Comparison of ENCODE assay signal across 8 cellular contexts in genomic region chr17:45144199-45145034, GRCh38. TPM values are rescaled to one million over a fixed set of nuclear protein-coding genes. Genes with fewer than 3 reads are reported as not detected.
DNase-seq lines count a peak whose midpoint lies in the region; ATAC-seq, FAIRE-seq and TF ChIP-seq lines count a peak whose summit lies in the region.

No MANE protein-coding gene starts in this region.

- H3K9me1 ChIP-seq in keratinocyte (ENCODE audit: control insufficient read depth, extremely low read depth, insufficient read depth, low read length), result no peaks in the 10 kb centered on the region

- H3K9ac ChIP-seq in keratinocyte (ENCODE audit: control insufficient read depth, extremely low read depth, insufficient read depth, low read length), result peak overlapping the region; percentile 79

- no peak for ATAC-seq in stimulated activated memory B cell treated with anti-CD40 and anti-IgM and Interleukin-4, amounts not matched to agents 10 μg/mL and 1 μg/mL and 100 μg/mL, for 72 hours
- no peak for ATAC-seq in HG03196 (IDR thresholded peaks at IDR 0.05; ENCODE audit: unreplicated experiment)

- no peaks in the 10 kb centered on the region for H3K36me3 ChIP-seq in keratinocyte (ENCODE audit: control insufficient read depth in 2 of 2, extremely low read depth in 1 of 2, insufficient read depth in 2 of 2, low read length in 2 of 2)

- FAIRE-seq in keratinocyte (lab: Jason Lieb, UNC), result no peak

- H3K36me3 Mint-ChIP-seq in HFFc6 (ENCODE audit: low read depth), result peaks cover 16% of the 10 kb centered on the region
- peaks cover 12% of the 10 kb centered on the region for H3K36me3 Mint-ChIP-seq in stimulated activated memory B cell treated with anti-CD40 and anti-IgM and Interleukin-4, amounts not matched to agents 10 μg/mL and 1 μg/mL and 100 μg/mL, for 72 hours

- dilution Hi-C loops in keratinocyte (cut with MboI; ENCODE audit: extremely low pct_ligation_motif_present, low sequenced_read_pairs), result no loop called here

- no peaks in the 10 kb centered on the region for H3K27me3 ChIP-seq in keratinocyte (ENCODE audit: control insufficient read depth, extremely low read depth, insufficient read depth, low read length)

- H3K27ac Mint-ChIP-seq in HFFc6, result peak overlapping the region; percentile 78
- peak overlapping the region; percentile 86 for H3K27ac Mint-ChIP-seq in stimulated activated memory B cell treated with anti-CD40 and anti-IgM and Interleukin-4, amounts not matched to agents 10 μg/mL and 1 μg/mL and 100 μg/mL, for 72 hours

- H3K4me3 Mint-ChIP-seq in HFFc6, result peak overlapping the region; percentile 66
- peak overlapping the region; percentile 88 for H3K4me3 Mint-ChIP-seq in stimulated activated memory B cell treated with anti-CD40 and anti-IgM and Interleukin-4, amounts not matched to agents 10 μg/mL and 1 μg/mL and 100 μg/mL, for 72 hours

- TF ChIP-seq CTCF in HFFc6 (IDR thresholded peaks at IDR 0.05) (no peak), keratinocyte (optimal IDR thresholded peaks at IDR 0.05 in 1 of 3, IDR thresholded peaks at IDR 0.05 in 1 of 3, conservative IDR thresholded peaks at IDR 0.05 in 1 of 3; ENCODE audit: extremely low read depth in 1 of 3, insufficient read depth in 2 of 3, low read length in 3 of 3) (no peak)

- no peaks in the 10 kb centered on the region for H4K20me1 ChIP-seq in keratinocyte (ENCODE audit: control insufficient read depth, extremely low read depth, insufficient read depth, low read length)

- H3K4me2 ChIP-seq in keratinocyte (ENCODE audit: control insufficient read depth, extremely low read depth, insufficient read depth, low read depth, low read length), result peak overlapping the region; percentile 87

- H3K4me1 ChIP-seq in keratinocyte (ENCODE audit: control insufficient read depth, extremely low read depth, insufficient read depth, low read length), result peaks cover 27% of the 10 kb centered on the region

- DNase-seq in HFFc6, result no peak
- peak; percentile 58 for DNase-seq in astrocyte of the hippocampus (ENCODE audit: low read depth, low spot score)
- DNase-seq in keratinocyte (ENCODE audit: low read depth, low spot score), result no peak
- DNase-seq in NCI-H526 treated with DMSO at 0.1 percent for 48 hours (lab: John Stamatoyannopoulos, UW), result no peak
- DNase-seq in cerebellar cortex (ENCODE audit: low spot score), result no peak
- no peak for DNase-seq in COR-L47 (lab: John Stamatoyannopoulos, UW)

- H3K9me3 Mint-ChIP-seq in HFFc6, result peaks cover 5% of the 10 kb centered on the region
- H3K9me3 Mint-ChIP-seq in stimulated activated memory B cell treated with anti-CD40 and anti-IgM and Interleukin-4, amounts not matched to agents 10 μg/mL and 1 μg/mL and 100 μg/mL, for 72 hours, result no peaks in the 10 kb centered on the region

- H3K27me3 Mint-ChIP-seq in HFFc6 (ENCODE audit: insufficient read depth), result peaks cover 18% of the 10 kb centered on the region
- H3K27me3 Mint-ChIP-seq in stimulated activated memory B cell treated with anti-CD40 and anti-IgM and Interleukin-4, amounts not matched to agents 10 μg/mL and 1 μg/mL and 100 μg/mL, for 72 hours, result no peaks in the 10 kb centered on the region

- H3K9me3 ChIP-seq in keratinocyte (ENCODE audit: control insufficient read depth, low read depth, low read length), result no peaks in the 10 kb centered on the region

- H3K79me2 ChIP-seq in keratinocyte (ENCODE audit: control insufficient read depth, insufficient read depth, low read length), result peaks cover 10% of the 10 kb centered on the region

- H3K27ac ChIP-seq in keratinocyte (ENCODE audit: control insufficient read depth, insufficient read depth, low read length), result peak overlapping the region; percentile 61

- peak overlapping the region; percentile 67 for H2AFZ ChIP-seq in keratinocyte (ENCODE audit: control insufficient read depth, low read length)

- H3K4me3 ChIP-seq in keratinocyte (ENCODE audit: control insufficient read depth in 2 of 3, extremely low read depth in 1 of 3, insufficient read depth in 2 of 3, low read depth in 1 of 3, low read length in 3 of 3), result peak overlapping the region in 2 of 3 experiments; percentile 58 to 60

- H3K4me1 Mint-ChIP-seq in HFFc6 (ENCODE audit: low read depth), result peaks cover 25% of the 10 kb centered on the region
- peaks cover 52% of the 10 kb centered on the region for H3K4me1 Mint-ChIP-seq in stimulated activated memory B cell treated with anti-CD40 and anti-IgM and Interleukin-4, amounts not matched to agents 10 μg/mL and 1 μg/mL and 100 μg/mL, for 72 hours

RNA-seq across cellular contexts. Expression of gene HEXIM1, which starts 3.9 kb away (rescaled TPM):
- 10 to 100 TPM; 31.8 to 42.0 (median 34.5) TPM for total RNA-seq in HFFc6 (2021; fragmentation: NEBNext Ultra II Directional; extraction: Animal tissue kit (Norgen Biotek cat#: 25700))
- polyA plus RNA-seq in keratinocyte, result 15.3 to 22.2 TPM (median 19.9 TPM) in 3 replicates
- polyA plus RNA-seq in keratinocyte (2011; ENCODE audit: low read depth), result 17.4 TPM
- 13.2 and 16.9 TPM in 2 replicates for polyA plus RNA-seq in keratinocyte (2011; cell fraction: cytosol; rRNA removed)
- 55.2 and 57.6 TPM in 2 replicates for polyA plus RNA-seq in keratinocyte (2011; cell fraction: nucleus; rRNA removed)
- polyA plus RNA-seq in keratinocyte (2012; ENCODE audit: low replicate concordance), result 20.4 and 40.9 TPM in 2 replicates
- polyA minus RNA-seq in keratinocyte, result 6.6 to 11.5 TPM (median 6.8 TPM) in 3 replicates
- polyA minus RNA-seq in keratinocyte (2011; cell fraction: cytosol; rRNA and poly(A)+ RNA removed), result 13.8 TPM
- 12.7 and 19.0 TPM in 2 replicates for polyA minus RNA-seq in keratinocyte (2011; cell fraction: nucleus; rRNA and poly(A)+ RNA removed)

RNA-seq across cellular contexts. Expression of gene ACBD4, which starts 8.9 kb away (rescaled TPM):
- total RNA-seq in HFFc6 (2021; fragmentation: NEBNext Ultra II Directional; extraction: Animal tissue kit (Norgen Biotek cat#: 25700)), result 1 to 10 TPM; 5.0 to 8.0 (median 6.5) TPM
- polyA plus RNA-seq in keratinocyte, result 2.6 to 4.4 TPM (median 2.8 TPM) in 3 replicates
- polyA plus RNA-seq in keratinocyte (2011; ENCODE audit: low read depth), result 4.6 TPM
- polyA plus RNA-seq in keratinocyte (2011; cell fraction: cytosol; rRNA removed), result 1.8 and 2.8 TPM in 2 replicates
- 7.9 and 11.8 TPM in 2 replicates for polyA plus RNA-seq in keratinocyte (2011; cell fraction: nucleus; rRNA removed)
- polyA plus RNA-seq in keratinocyte (2012; ENCODE audit: low replicate concordance), result 3.5 and 7.2 TPM in 2 replicates
- 1.3 to 3.9 TPM (median 3.9 TPM) in 3 replicates for polyA minus RNA-seq in keratinocyte
- 5.0 TPM for polyA minus RNA-seq in keratinocyte (2011; cell fraction: cytosol; rRNA and poly(A)+ RNA removed)
- 3.8 and 7.3 TPM in 2 replicates for polyA minus RNA-seq in keratinocyte (2011; cell fraction: nucleus; rRNA and poly(A)+ RNA removed)

RNA-seq across cellular contexts. Expression of gene PLCD3, which starts 12.1 kb away (rescaled TPM):
- 100 to 1,000 TPM in 1 of 6 experiments, 10 to 100 TPM in 5; 77.2 to 112 (median 83.8) TPM for total RNA-seq in HFFc6 (2021; fragmentation: NEBNext Ultra II Directional; extraction: Animal tissue kit (Norgen Biotek cat#: 25700))
- polyA plus RNA-seq in keratinocyte, result 53.3 to 86.4 TPM (median 75.7 TPM) in 3 replicates
- polyA plus RNA-seq in keratinocyte (2011; ENCODE audit: low read depth), result 27.6 TPM
- 44.0 and 93.3 TPM in 2 replicates for polyA plus RNA-seq in keratinocyte (2011; cell fraction: cytosol; rRNA removed)
- polyA plus RNA-seq in keratinocyte (2011; cell fraction: nucleus; rRNA removed), result 46.4 and 64.5 TPM in 2 replicates
- 32.9 and 85.2 TPM in 2 replicates for polyA plus RNA-seq in keratinocyte (2012; ENCODE audit: low replicate concordance)
- 77.9 to 252 TPM (median 124 TPM) in 3 replicates for polyA minus RNA-seq in keratinocyte
- 136 TPM for polyA minus RNA-seq in keratinocyte (2011; cell fraction: cytosol; rRNA and poly(A)+ RNA removed)
- 45.5 and 47.5 TPM in 2 replicates for polyA minus RNA-seq in keratinocyte (2011; cell fraction: nucleus; rRNA and poly(A)+ RNA removed)

RNA-seq across cellular contexts. Expression of gene HEXIM2, which starts 17.3 kb away (rescaled TPM):
- 1 to 10 TPM; 4.8 to 9.5 (median 6.2) TPM for total RNA-seq in HFFc6 (2021; fragmentation: NEBNext Ultra II Directional; extraction: Animal tissue kit (Norgen Biotek cat#: 25700))
- polyA plus RNA-seq in keratinocyte, result 2.3 to 3.4 TPM (median 3.1 TPM) in 3 replicates
- 1.1 TPM for polyA plus RNA-seq in keratinocyte (2011; ENCODE audit: low read depth)
- 1.3 and 3.0 TPM in 2 replicates for polyA plus RNA-seq in keratinocyte (2011; cell fraction: cytosol; rRNA removed)
- polyA plus RNA-seq in keratinocyte (2011; cell fraction: nucleus; rRNA removed), result 1.7 and 2.3 TPM in 2 replicates
- 1.7 and 3.3 TPM in 2 replicates for polyA plus RNA-seq in keratinocyte (2012; ENCODE audit: low replicate concordance)
- polyA minus RNA-seq in keratinocyte, result 0.63 to 2.7 TPM (median 1.4 TPM) in 3 replicates
- 2.1 TPM for polyA minus RNA-seq in keratinocyte (2011; cell fraction: cytosol; rRNA and poly(A)+ RNA removed)
- 0.74 and 0.93 TPM in 2 replicates for polyA minus RNA-seq in keratinocyte (2011; cell fraction: nucleus; rRNA and poly(A)+ RNA removed)
